In the genomic region with DNA sequence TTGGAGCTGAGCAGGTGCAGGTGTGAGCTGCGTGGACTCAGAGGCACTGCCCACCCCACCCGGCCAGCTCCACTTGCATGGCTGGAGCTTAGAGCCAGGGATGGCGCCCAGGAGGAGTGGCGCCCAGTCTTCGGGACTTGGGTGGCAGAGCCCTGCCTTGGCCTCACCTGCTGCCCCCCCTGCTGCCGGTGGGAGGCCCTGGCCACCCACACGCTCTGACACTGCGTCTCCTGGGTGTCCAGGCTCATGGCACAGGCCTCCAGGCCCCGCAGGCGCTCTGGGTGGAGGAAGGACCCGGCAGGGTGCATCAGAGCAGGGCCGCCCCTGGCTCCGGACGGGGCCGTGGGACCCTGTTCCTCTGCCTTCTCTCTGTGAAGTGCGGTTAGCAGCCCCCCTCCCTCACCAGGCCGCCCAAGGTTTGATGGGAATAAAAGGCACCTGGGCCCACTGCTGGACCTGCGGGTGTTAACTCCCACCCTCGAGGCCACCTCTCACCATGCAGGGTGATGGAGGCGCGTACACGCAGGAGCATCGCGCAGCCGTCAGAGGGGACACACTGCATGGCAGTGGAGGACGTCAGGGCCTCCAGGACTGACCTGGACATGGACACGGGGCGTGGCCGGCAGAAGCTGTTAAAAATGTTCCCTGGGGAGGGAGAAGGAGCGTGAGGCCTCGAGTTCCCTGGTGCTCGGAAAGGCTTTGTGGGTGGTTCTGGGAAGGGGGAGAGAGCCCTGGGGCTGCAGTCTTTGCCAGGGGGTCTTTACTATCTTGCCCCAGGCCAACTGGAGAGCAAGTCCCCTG, we compare ENCODE assay signal across 1 cellular context.
TF ChIP-seq lines count a peak whose summit lies in the region.

No MANE protein-coding gene starts in this region.

TF ChIP-seq in SK-N-SH, 30 proteins besides CTCF, POLR2A, EP300 and RAD21 (continued from another document):
- TF ChIP-seq, protein P1, sequence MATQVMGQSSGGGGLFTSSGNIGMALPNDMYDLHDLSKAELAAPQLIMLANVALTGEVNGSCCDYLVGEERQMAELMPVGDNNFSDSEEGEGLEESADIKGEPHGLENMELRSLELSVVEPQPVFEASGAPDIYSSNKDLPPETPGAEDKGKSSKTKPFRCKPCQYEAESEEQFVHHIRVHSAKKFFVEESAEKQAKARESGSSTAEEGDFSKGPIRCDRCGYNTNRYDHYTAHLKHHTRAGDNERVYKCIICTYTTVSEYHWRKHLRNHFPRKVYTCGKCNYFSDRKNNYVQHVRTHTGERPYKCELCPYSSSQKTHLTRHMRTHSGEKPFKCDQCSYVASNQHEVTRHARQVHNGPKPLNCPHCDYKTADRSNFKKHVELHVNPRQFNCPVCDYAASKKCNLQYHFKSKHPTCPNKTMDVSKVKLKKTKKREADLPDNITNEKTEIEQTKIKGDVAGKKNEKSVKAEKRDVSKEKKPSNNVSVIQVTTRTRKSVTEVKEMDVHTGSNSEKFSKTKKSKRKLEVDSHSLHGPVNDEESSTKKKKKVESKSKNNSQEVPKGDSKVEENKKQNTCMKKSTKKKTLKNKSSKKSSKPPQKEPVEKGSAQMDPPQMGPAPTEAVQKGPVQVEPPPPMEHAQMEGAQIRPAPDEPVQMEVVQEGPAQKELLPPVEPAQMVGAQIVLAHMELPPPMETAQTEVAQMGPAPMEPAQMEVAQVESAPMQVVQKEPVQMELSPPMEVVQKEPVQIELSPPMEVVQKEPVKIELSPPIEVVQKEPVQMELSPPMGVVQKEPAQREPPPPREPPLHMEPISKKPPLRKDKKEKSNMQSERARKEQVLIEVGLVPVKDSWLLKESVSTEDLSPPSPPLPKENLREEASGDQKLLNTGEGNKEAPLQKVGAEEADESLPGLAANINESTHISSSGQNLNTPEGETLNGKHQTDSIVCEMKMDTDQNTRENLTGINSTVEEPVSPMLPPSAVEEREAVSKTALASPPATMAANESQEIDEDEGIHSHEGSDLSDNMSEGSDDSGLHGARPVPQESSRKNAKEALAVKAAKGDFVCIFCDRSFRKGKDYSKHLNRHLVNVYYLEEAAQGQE (IDR thresholded peaks at IDR 0.05; ENCODE audit: low read depth, low read length): no peak
- TF ChIP-seq, protein P2, sequence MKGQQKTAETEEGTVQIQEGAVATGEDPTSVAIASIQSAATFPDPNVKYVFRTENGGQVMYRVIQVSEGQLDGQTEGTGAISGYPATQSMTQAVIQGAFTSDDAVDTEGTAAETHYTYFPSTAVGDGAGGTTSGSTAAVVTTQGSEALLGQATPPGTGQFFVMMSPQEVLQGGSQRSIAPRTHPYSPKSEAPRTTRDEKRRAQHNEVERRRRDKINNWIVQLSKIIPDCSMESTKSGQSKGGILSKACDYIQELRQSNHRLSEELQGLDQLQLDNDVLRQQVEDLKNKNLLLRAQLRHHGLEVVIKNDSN (IDR thresholded peaks at IDR 0.05; ENCODE audit: borderline replicate concordance, low read depth): no peak
- no peak for TF ChIP-seq POLR2AphosphoS5 (IDR thresholded peaks at IDR 0.05; ENCODE audit: low read depth, low read length)
- no peak for TF ChIP-seq TEAD4 (IDR thresholded peaks at IDR 0.05; ENCODE audit: borderline replicate concordance, insufficient read depth)
- no peak for TF ChIP-seq RXRA (IDR thresholded peaks at IDR 0.05; ENCODE audit: borderline replicate concordance, low read depth)
- TF ChIP-seq FOXJ3 (CRISPR knock-in tag; IDR thresholded peaks at IDR 0.05): no peak
